In the genomic region with DNA sequence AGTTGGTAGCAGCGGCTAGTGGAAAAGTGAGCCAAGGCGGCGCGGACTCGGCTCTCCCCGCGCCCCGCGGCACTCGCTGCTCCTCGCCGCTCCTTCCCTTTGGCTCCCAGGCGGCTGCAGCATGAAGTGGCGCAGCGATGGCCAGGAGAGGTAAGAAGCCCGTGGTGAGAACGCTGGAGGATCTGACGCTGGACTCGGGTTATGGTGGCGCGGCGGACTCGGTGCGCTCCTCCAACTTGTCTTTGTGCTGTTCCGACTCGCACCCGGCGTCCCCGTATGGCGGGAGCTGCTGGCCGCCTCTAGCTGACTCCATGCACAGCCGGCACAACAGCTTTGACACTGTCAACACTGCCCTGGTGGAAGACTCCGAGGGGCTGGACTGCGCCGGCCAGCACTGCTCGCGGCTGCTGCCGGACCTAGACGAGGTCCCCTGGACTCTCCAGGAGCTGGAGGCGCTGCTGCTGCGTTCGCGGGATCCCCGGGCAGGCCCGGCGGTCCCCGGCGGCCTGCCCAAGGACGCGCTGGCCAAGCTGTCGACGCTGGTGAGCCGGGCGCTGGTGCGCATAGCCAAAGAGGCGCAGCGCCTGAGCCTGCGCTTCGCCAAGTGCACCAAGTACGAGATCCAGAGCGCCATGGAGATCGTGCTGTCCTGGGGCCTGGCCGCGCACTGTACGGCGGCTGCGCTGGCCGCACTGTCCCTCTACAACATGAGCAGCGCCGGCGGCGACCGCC, we compare ENCODE assay signal across 8 cellular contexts.
DNase-seq lines count a peak whose midpoint lies in the region; ATAC-seq and TF ChIP-seq lines count a peak whose summit lies in the region.

No MANE protein-coding gene starts in this region.

- no peak for ATAC-seq in naive thymus-derived CD8-positive, alpha-beta T cell
- ATAC-seq in HG03432 (IDR thresholded peaks at IDR 0.05; ENCODE audit: unreplicated experiment) (no peak), GM19324 (IDR thresholded peaks at IDR 0.05; ENCODE audit: low FRiP score, unreplicated experiment) (no peak)

- no peak for TF ChIP-seq CTCF in BE2C (IDR thresholded peaks at IDR 0.05; ENCODE audit: low read depth, low read length)

- H3K27ac Mint-ChIP-seq in naive thymus-derived CD8-positive, alpha-beta T cell = peak overlapping the region in 9 of 10 donors; percentile 16 to 100 (median 90)

- POLR2A ChIA-PET in naive thymus-derived CD8-positive, alpha-beta T cell (lab: Charles Lee) = interaction anchor here (0.7 to 7.7 kb wide), 10 partner anchors 9 to 140 kb away, joined by 3 to 140 read pairs (median 9); no protein-coding TSS in a partner anchor

- H3K36me3 ChIP-seq in BE2C = no peaks in the 10 kb centered on the region

- peak overlapping the region; percentile 83 to 91 (median 87) for H3K4me3 Mint-ChIP-seq in naive thymus-derived CD8-positive, alpha-beta T cell

- H3K4me1 Mint-ChIP-seq in naive thymus-derived CD8-positive, alpha-beta T cell = peaks cover 34 to 51% (median 46%) of the 10 kb centered on the region in 4 donors

- no peaks in the 10 kb centered on the region for H3K4me1 ChIP-seq in BE2C

- H3K9me3 Mint-ChIP-seq in naive thymus-derived CD8-positive, alpha-beta T cell = peaks cover 0 to 2% (median 0%) of the 10 kb centered on the region in 9 donors

- H3K4me3 ChIP-seq in BE2C (ENCODE audit: low read depth, low read length) = peak overlapping the region; percentile 54

- peak; percentile 30 for DNase-seq in BE2C
- peak; percentile 43 for DNase-seq in HT1080 (ENCODE audit: low read depth)
- peak; percentile 17 for DNase-seq in activated CD4-positive, alpha-beta T cell treated with anti-CD3 and anti-CD28 coated beads, Interleukin-2, amount 50 U/mL, for 1 hour
- DNase-seq in epithelial cell of prostate (ENCODE audit: low read depth, low spot score) = no peak
- peak in 7 of 10 donors; percentile 10 to 52 (median 22) for DNase-seq in naive thymus-derived CD8-positive, alpha-beta T cell
- no peak for DNase-seq in GOT3 (lab: John Stamatoyannopoulos, UW)

- peak overlapping the region; percentile 35 for H3K27ac ChIP-seq in epithelial cell of prostate

- peaks cover 90% of the 10 kb centered on the region for H3K27me3 ChIP-seq in BE2C

- no peaks in the 10 kb centered on the region for H3K9me3 ChIP-seq in BE2C

- no peaks in the 10 kb centered on the region for H3K36me3 Mint-ChIP-seq in naive thymus-derived CD8-positive, alpha-beta T cell

- peaks cover 0 to 4% (median 0%) of the 10 kb centered on the region in 5 donors for H3K27me3 Mint-ChIP-seq in naive thymus-derived CD8-positive, alpha-beta T cell

Comparison
In these comparisons a context has a peak if more than half of its experiments do, and no peak if none do; other contexts are left out.
1. DNase-seq: peak in BE2C (single experiment), HT1080 (single experiment), activated CD4-positive, alpha-beta T cell treated with anti-CD3 and anti-CD28 coated beads, Interleukin-2, amount 50 U/mL, for 1 hour (single experiment) and naive thymus-derived CD8-positive, alpha-beta T cell (7 of 10); none in epithelial cell of prostate (single experiment) and GOT3 (single experiment).